8 cellular contexts compared by ENCODE assay signal in the genomic region with DNA sequence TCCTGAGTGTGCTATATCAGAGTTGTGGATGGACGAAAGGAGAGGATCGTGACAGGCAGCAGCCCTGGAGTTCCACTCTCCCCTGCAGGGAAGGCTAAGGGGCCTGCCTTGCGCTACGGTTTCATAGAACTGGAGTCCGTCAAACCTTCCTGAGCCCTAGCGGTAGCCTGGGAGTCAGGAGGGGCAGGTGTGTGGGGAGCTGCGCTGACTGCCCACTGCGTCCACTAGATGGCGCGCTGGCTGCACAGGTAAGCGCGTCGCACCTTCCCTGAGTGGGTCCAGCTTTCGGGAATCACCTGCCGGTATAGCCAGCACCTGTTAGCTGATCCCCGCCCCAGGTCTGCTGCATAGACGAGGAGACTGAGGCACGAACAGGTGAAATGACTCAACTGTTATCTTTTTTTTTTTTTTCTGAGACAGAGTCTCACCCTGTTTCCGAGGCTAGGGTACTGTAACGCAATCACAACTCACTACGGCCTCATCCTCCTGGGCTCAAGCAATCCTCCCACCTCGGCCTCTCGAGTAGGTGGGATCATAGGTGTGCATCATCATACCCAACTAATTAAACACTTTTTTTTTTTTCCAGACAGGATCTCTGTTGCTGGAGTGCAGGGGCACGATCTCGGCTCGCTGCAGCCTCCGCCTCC. TPM values are rescaled to one million over a fixed set of nuclear protein-coding genes. Genes with fewer than 3 reads are reported as not detected.
DNase-seq lines count a peak whose midpoint lies in the region; ATAC-seq and TF ChIP-seq lines count a peak whose summit lies in the region.

No MANE protein-coding gene starts in this region.

- 33% methylated on average over 24 of the region's 27 CpGs for WGBS in esophagus muscularis mucosa

- TF ChIP-seq EP300 in esophagus muscularis mucosa (IDR thresholded peaks at IDR 0.05), result no peak

- H3K36me3 ChIP-seq in esophagus muscularis mucosa, result no peaks in the 10 kb centered on the region

- DNase-seq in Caki2 (ENCODE audit: low read depth) (peak; percentile 54), NCI-H748 (lab: John Stamatoyannopoulos, UW; ENCODE audit: unreplicated experiment) (peak; percentile 92), esophagus muscularis mucosa (ENCODE audit: extremely low spot score) (no peak), omental fat pad (ENCODE audit: low spot score) (peak; percentile 29), ureter (ENCODE audit: low spot score) (peak; percentile 66)
- DNase-seq in activated CD8-positive, alpha-beta memory T cell treated with anti-CD3 and anti-CD28 coated beads, Interleukin-2, amount 50 U/mL, for 4 hours, result peak; percentile 64

- TF ChIP-seq POLR2A in esophagus muscularis mucosa (IDR thresholded peaks at IDR 0.05; ENCODE audit: low read depth), result no peak

- in situ Hi-C loops in Caki2 (cut with HindIII; ENCODE audit: low pct_unique_long_range_greater_than_20kb, low sequenced_read_pairs), result no loop called here

- intact Hi-C loops in esophagus muscularis mucosa (cut with DNase I), result no loop called here

- H3K9me3 ChIP-seq in esophagus muscularis mucosa, result no peaks in the 10 kb centered on the region

- peaks cover 0 to 49% (median 0%) of the 10 kb centered on the region in 4 donors for H3K27me3 ChIP-seq in esophagus muscularis mucosa

- no peak overlapping the region for H3K4me3 ChIP-seq in esophagus muscularis mucosa

- ATAC-seq in HG02798 (IDR thresholded peaks at IDR 0.05; ENCODE audit: poor library complexity, unreplicated experiment) (peak; percentile 62), omental fat pad (ENCODE audit: low FRiP score) (peak; percentile 34), HG02678 (IDR thresholded peaks at IDR 0.05; ENCODE audit: unreplicated experiment) (no peak)

- no peak overlapping the region for H3K27ac ChIP-seq in esophagus muscularis mucosa (replicated peaks in 1 of 4)

- H3K4me1 ChIP-seq in esophagus muscularis mucosa, result peaks cover 0 to 4% (median 0%) of the 10 kb centered on the region in 4 donors

- peak; percentile 36 to 75 (median 48) for TF ChIP-seq CTCF in esophagus muscularis mucosa (IDR thresholded peaks at IDR 0.05)
- no peak for TF ChIP-seq CTCF in omental fat pad (IDR thresholded peaks at IDR 0.05)

RNA-seq across cellular contexts. Expression of a gene that starts 20.2 kb away (rescaled TPM):
- 14.5 and 21.4 TPM in 2 replicates for total RNA-seq in Caki2 (2014; rRNA removed; shearing (Covaris generic); ENCODE audit: low replicate concordance)
- 1 to 10 TPM in 3 of 4 donors, under 1 TPM in 1; 0.84 to 2.5 (median 1.6) TPM for total RNA-seq in esophagus muscularis mucosa
- total RNA-seq in omental fat pad, result 1 to 10 TPM; 2.5 to 6.3 (median 3.0) TPM
- total RNA-seq in ureter, result 36.5 TPM

Comparison
In these comparisons a context has a peak if more than half of its experiments do, and no peak if none do; other contexts are left out.
1. CTCF ChIP-seq: peak in esophagus muscularis mucosa (3 of 3); none in omental fat pad (0 of 3).